Comparison of ENCODE assay signal across 8 cellular contexts in genomic region chr15:32615871-32616426, GRCh38. TPM values are rescaled to one million over a fixed set of nuclear protein-coding genes. Genes with fewer than 3 reads are reported as not detected.
A peak's percentile ranks its signal among the peaks of the same experiment; 100 is the strongest.
DNase-seq lines count a peak whose midpoint lies in the region; ATAC-seq and TF ChIP-seq lines count a peak whose summit lies in the region.
"Not testable (repeated sequence)": the region's sequence is repeated elsewhere in the genome, so short reads cannot be mapped to it uniquely, and the experiment has no call there.

No MANE protein-coding gene starts in this region.

- not testable (repeated sequence) for H3K4me1 ChIP-seq in body of pancreas; right atrium auricular region; thymus (ENCODE audit: control insufficient read depth, insufficient read depth, low read length)

- not testable (repeated sequence) for TF ChIP-seq EP300 in neural cell (conservative IDR thresholded peaks at IDR 0.05; ENCODE audit: poor library complexity, severe bottlenecking)

- not testable (repeated sequence) for H3K36me3 ChIP-seq in GM06990 (ENCODE audit: control insufficient read depth, insufficient read depth, low read length); SU-DHL-6 (ENCODE audit: low read length); body of pancreas (replicated peaks in 1 of 2; ENCODE audit: insufficient read depth in 1 of 2, low read depth in 2 of 2); right atrium auricular region; neural cell (ENCODE audit: insufficient read depth, low read length); thymus (ENCODE audit: control insufficient read depth, insufficient read depth)

- ATAC-seq in GM21619 (IDR thresholded peaks at IDR 0.05; ENCODE audit: unreplicated experiment) (peak; percentile 7), HG03439 (IDR thresholded peaks at IDR 0.05; ENCODE audit: unreplicated experiment) (peak; percentile 11)
- ATAC-seq in body of pancreas, result not testable (repeated sequence)

- intact Hi-C loops in body of pancreas (cut with DNase I), result not testable (repeated sequence)

- H3K79me2 ChIP-seq in SU-DHL-6 (ENCODE audit: insufficient read depth, low read length), result peaks cover 42% of the 10 kb centered on the region
- not testable (repeated sequence) for H3K79me2 ChIP-seq in neural cell (replicated peaks; ENCODE audit: insufficient read depth, low read length)

- H3K9me2 ChIP-seq in SU-DHL-6 (replicated peaks; ENCODE audit: insufficient read depth, low read length); neural cell (ENCODE audit: insufficient read depth, low read length): not testable (repeated sequence)

- H3K27me3 ChIP-seq in GM06990 (replicated peaks; ENCODE audit: control insufficient read depth, insufficient read depth, low read length); SU-DHL-6 (ENCODE audit: low read length); body of pancreas; right atrium auricular region; neural cell (ENCODE audit: insufficient read depth, low read depth, low read length); thymus (ENCODE audit: control insufficient read depth, insufficient read depth): not testable (repeated sequence)

- DNase-seq in GM06990 (ENCODE audit: extremely low read depth, insufficient read length); body of pancreas; right atrium auricular region (ENCODE audit: low spot score): not testable (repeated sequence)

- not testable (repeated sequence) for H3F3A ChIP-seq in SU-DHL-6 (ENCODE audit: insufficient read depth); neural cell (ENCODE audit: insufficient read depth, low read length, poor library complexity, severe bottlenecking)

- 1% methylated on average over 20 to 23 of the region's 24 CpGs for WGBS in body of pancreas, 2 donors
- under 1% methylated on average over 19 of the region's 24 CpGs for WGBS in thymus

- H3K4me3 ChIP-seq in GM06990 (replicated peaks; ENCODE audit: low read depth, low read length), result peak overlapping the region; percentile 80
- peak overlapping the region; percentile 65 for H3K4me3 ChIP-seq in SU-DHL-6 (ENCODE audit: insufficient read depth, low read length, poor library complexity, severe bottlenecking)
- H3K4me3 ChIP-seq in body of pancreas, result peak overlapping the region; percentile 36
- peak overlapping the region; percentile 43 to 57 for H3K4me3 ChIP-seq in right atrium auricular region
- peak overlapping the region; percentile 64 for H3K4me3 ChIP-seq in neural cell (ENCODE audit: low read length)
- H3K4me3 ChIP-seq in thymus (ENCODE audit: low read length), result peak overlapping the region; percentile 50

- H3K9ac ChIP-seq in SU-DHL-6 (ENCODE audit: low read length), result peak overlapping the region; percentile 77
- H3K9ac ChIP-seq in neural cell (ENCODE audit: low read length), result not testable (repeated sequence)

- H3K27ac ChIP-seq in SU-DHL-6 (ENCODE audit: low read depth, low read length) (peak overlapping the region; percentile 80), body of pancreas (peak overlapping the region in 2 of 4 donors; percentile 78 to 86), thymus (ENCODE audit: low read depth) (peak overlapping the region; percentile 64)
- not testable (repeated sequence) for H3K27ac ChIP-seq in right atrium auricular region; neural cell (ENCODE audit: low read length)

- TF ChIP-seq RAD21 in neural cell (conservative IDR thresholded peaks at IDR 0.05), result not testable (repeated sequence)

- not testable (repeated sequence) for TF ChIP-seq POLR2A in body of pancreas (IDR thresholded peaks at IDR 0.05)

- H3K9me3 ChIP-seq in SU-DHL-6 (ENCODE audit: insufficient read depth, low read length); body of pancreas; right atrium auricular region; neural cell (ENCODE audit: low read length); thymus (ENCODE audit: control insufficient read depth): not testable (repeated sequence)

- H2AFZ ChIP-seq in SU-DHL-6 (ENCODE audit: low read depth, low read length, severe bottlenecking); neural cell (ENCODE audit: low read depth, low read length): not testable (repeated sequence)

- H4K20me1 ChIP-seq in SU-DHL-6 (ENCODE audit: low read depth, low read length); neural cell (ENCODE audit: insufficient read depth): not testable (repeated sequence)

- not testable (repeated sequence) for TF ChIP-seq CTCF in GM06990 (IDR thresholded peaks at IDR 0.05; ENCODE audit: insufficient read depth, low read length, poor library complexity, severe bottlenecking); SU-DHL-6 (IDR thresholded peaks at IDR 0.05; ENCODE audit: insufficient read depth, low read length, poor library complexity, severe bottlenecking); body of pancreas (IDR thresholded peaks at IDR 0.05); right atrium auricular region (IDR thresholded peaks at IDR 0.05); neural cell (IDR thresholded peaks at IDR 0.05; ENCODE audit: poor library complexity, severe bottlenecking)

- H3K4me2 ChIP-seq in SU-DHL-6 (ENCODE audit: low read depth, low read length, poor library complexity, severe bottlenecking), result peak overlapping the region; percentile 84
- H3K4me2 ChIP-seq in neural cell (ENCODE audit: low read length), result peak overlapping the region; percentile 44

RNA-seq across cellular contexts. Expression of gene ARHGAP11A, which starts 0.6 kb away (rescaled TPM):
- 1 to 10 TPM in 1 of 2 donors, under 1 TPM in 1; 0.33 to 1.6 TPM for total RNA-seq in body of pancreas
- total RNA-seq in right atrium auricular region, result 1 to 10 TPM; 1.0 to 2.3 TPM
- polyA plus RNA-seq in neural cell, result 0.20 and 0.50 TPM in 2 replicates
- 1.6 and 2.7 TPM in 2 replicates for polyA minus RNA-seq in neural cell
- polyA plus RNA-seq in thymus, result 4.4 TPM

RNA-seq across cellular contexts. Expression of gene GOLGA8N, which starts 22.7 kb away (rescaled TPM):
- total RNA-seq in body of pancreas, result 10 to 100 TPM; 23.3 to 26.7 TPM
- total RNA-seq in right atrium auricular region, result 1 to 10 TPM; 3.3 to 6.0 TPM
- polyA plus RNA-seq in neural cell, result 0.61 and 0.68 TPM in 2 replicates
- 0.35 and 0.97 TPM in 2 replicates for polyA minus RNA-seq in neural cell
- 13.8 TPM for polyA plus RNA-seq in thymus

RNA-seq across cellular contexts. Expression of gene SCG5, which starts 25.6 kb away (rescaled TPM):
- total RNA-seq in body of pancreas, result 10 to 100 TPM; 49.4 to 50.1 TPM
- under 1 TPM in 1 of 2 donors, not detected in 1; 0.90 TPM for total RNA-seq in right atrium auricular region
- 112 and 116 TPM in 2 replicates for polyA plus RNA-seq in neural cell
- polyA minus RNA-seq in neural cell, result 46.0 and 58.0 TPM in 2 replicates
- 3.4 TPM for polyA plus RNA-seq in thymus

Comparison
In these comparisons a context has a peak if more than half of its experiments do, and no peak if none do; other contexts are left out.
1. RNA of gene SCG5, which starts 25.6 kb away (total RNA-seq): 49.4 to 50.1 TPM in body of pancreas; 0.90 TPM in right atrium auricular region; every median in the first group is over 10 times any median in the second.
2. Peak in every context shown above with its lines, with median percentiles within 50 percentile points of each other: H3K4me3 ChIP-seq.